1 cellular context compared by ENCODE assay signal in the genomic region with DNA sequence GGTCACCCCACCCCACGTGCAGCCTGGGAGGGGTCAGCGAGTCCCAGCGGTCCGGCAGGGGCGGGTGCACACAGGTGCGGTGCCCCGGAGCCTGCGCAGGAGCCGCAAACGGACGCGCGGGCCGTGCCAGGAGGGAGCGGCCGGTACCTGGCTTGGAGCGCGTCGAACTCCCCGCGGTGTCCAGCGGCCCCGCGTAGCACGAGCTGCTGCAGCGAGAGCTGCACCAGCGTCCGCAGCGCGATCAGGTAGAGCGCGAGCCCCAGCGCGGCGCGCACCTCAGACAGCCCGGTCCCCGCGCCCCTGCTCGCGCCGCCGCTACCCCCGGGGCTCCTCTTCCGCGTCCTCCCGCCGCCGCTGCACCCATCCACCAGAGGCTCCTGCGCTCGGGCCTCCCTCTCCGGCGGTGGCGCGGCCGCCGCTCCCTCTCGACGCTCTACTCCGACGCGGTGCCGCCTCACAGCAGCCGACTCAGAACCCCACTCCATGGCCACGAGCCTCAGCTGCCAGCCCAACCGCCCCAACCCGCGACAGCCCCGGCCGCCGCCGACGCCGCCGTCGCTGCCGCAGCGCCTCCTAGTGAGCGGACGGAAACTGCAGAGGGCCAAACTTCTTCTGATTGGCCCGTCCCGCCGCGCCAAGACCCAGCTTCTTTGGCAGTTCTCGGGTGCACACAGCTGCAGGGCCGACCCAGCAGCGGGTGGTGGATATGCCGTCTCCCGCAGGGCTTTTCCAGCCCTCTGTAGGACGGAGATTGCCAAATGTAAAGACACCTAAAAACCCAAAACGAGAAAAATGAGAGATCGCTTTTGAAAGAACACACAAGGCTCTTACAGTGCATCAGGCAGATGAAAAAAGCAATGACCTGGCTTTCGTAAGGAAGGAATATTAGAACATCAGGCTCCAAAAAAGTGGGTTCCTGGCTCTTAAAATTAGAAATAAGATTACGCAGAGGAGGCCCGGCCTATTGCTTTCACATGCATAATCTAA.
TF ChIP-seq lines count a peak whose summit lies in the region.

TSS of gene ERMP1 (minus strand) at position 575 of the 987 bp plus-strand sequence. CDS start at position 485, 90 bp downstream.

TF ChIP-seq in K562, 482 proteins besides CTCF, POLR2A, EP300 and RAD21 (continued from another document and continues in another):
- no peak for TF ChIP-seq E2F8 (IDR thresholded peaks at IDR 0.05; ENCODE audit: low read depth, partially characterized antibody)
- peak; percentile 74 for TF ChIP-seq L3MBTL2 (IDR thresholded peaks at IDR 0.05)
- TF ChIP-seq, protein P1, sequence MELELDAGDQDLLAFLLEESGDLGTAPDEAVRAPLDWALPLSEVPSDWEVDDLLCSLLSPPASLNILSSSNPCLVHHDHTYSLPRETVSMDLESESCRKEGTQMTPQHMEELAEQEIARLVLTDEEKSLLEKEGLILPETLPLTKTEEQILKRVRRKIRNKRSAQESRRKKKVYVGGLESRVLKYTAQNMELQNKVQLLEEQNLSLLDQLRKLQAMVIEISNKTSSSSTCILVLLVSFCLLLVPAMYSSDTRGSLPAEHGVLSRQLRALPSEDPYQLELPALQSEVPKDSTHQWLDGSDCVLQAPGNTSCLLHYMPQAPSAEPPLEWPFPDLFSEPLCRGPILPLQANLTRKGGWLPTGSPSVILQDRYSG (tag; conservative IDR thresholded peaks at IDR 0.05; ENCODE audit: low read depth): no peak
- no peak for TF ChIP-seq RAD51 (IDR thresholded peaks at IDR 0.05; ENCODE audit: borderline replicate concordance, low read depth)
- TF ChIP-seq PHF8 (IDR thresholded peaks at IDR 0.05; ENCODE audit: borderline replicate concordance, low read length): peak; percentile 63; the same call in 1 of the 2 replicates
- no peak for TF ChIP-seq ZNF282 (CRISPR knock-in tag; IDR thresholded peaks at IDR 0.05)
- peak; percentile 41 to 75; a peak in 3 of 4 replicates for TF ChIP-seq UBTF (IDR thresholded peaks at IDR 0.05; ENCODE audit: borderline replicate concordance in 1 of 2, low read depth in 2 of 2, low read length in 2 of 2)
- no peak for TF ChIP-seq ZNF395 (CRISPR knock-in tag; IDR thresholded peaks at IDR 0.05)
- peak; percentile 79 for TF ChIP-seq CTBP1 (IDR thresholded peaks at IDR 0.05; ENCODE audit: borderline replicate concordance)
- TF ChIP-seq SPI1 (IDR thresholded peaks at IDR 0.05; ENCODE audit: borderline replicate concordance, low read depth, low read length): no peak
- TF ChIP-seq POLR2AphosphoS5 (IDR thresholded peaks at IDR 0.05; ENCODE audit: control insufficient read depth, insufficient read depth, low read depth, low read length): peak; percentile 30; the same call in 1 of the 2 replicates
- TF ChIP-seq KDM5B (IDR thresholded peaks at IDR 0.05; ENCODE audit: insufficient replicate concordance, low read depth, low read length): peak; percentile 78
- TF ChIP-seq AFF1 (IDR thresholded peaks at IDR 0.05; ENCODE audit: low read depth in 1 of 2, partially characterized antibody in 2 of 2): no peak
- TF ChIP-seq SAFB2 (IDR thresholded peaks at IDR 0.05; ENCODE audit: borderline replicate concordance, low read depth, low read length, severe bottlenecking): no peak
- TF ChIP-seq BCOR (IDR thresholded peaks at IDR 0.05): no peak
- no peak for TF ChIP-seq ZSCAN29 (IDR thresholded peaks at IDR 0.05)
- no peak for TF ChIP-seq RERE (CRISPR knock-in tag; IDR thresholded peaks at IDR 0.05; ENCODE audit: borderline replicate concordance)
- no peak for TF ChIP-seq NFIX (CRISPR knock-in tag; IDR thresholded peaks at IDR 0.05; ENCODE audit: low read depth)
- no peak for TF ChIP-seq ZNF347 (CRISPR knock-in tag; IDR thresholded peaks at IDR 0.05; ENCODE audit: low read depth)
- no peak for TF ChIP-seq BRCA1 (IDR thresholded peaks at IDR 0.05)
- TF ChIP-seq BRCA1 (CRISPR knock-in tag; IDR thresholded peaks at IDR 0.05): no peak
- TF ChIP-seq WHSC1 (IDR thresholded peaks at IDR 0.05; ENCODE audit: low read length): no peak
- TF ChIP-seq ZNF12 (CRISPR knock-in tag; IDR thresholded peaks at IDR 0.05): no peak
- TF ChIP-seq HDAC1 (IDR thresholded peaks at IDR 0.05): no peak
- no peak for TF ChIP-seq TFAM (CRISPR knock-in tag; conservative IDR thresholded peaks at IDR 0.05)
- peak; percentile 69 for TF ChIP-seq SMAD4 (CRISPR knock-in tag; conservative IDR thresholded peaks at IDR 0.05)
- no peak for TF ChIP-seq STAT6 (CRISPR knock-in tag; IDR thresholded peaks at IDR 0.05)
- TF ChIP-seq NR4A1 (CRISPR knock-in tag; IDR thresholded peaks at IDR 0.05): no peak
- no peak for TF ChIP-seq NR4A1 (tag; IDR thresholded peaks at IDR 0.05)
- TF ChIP-seq ZNF134 (CRISPR knock-in tag; conservative IDR thresholded peaks at IDR 0.05): no peak
